1 cellular context compared by ENCODE assay signal in the genomic region with DNA sequence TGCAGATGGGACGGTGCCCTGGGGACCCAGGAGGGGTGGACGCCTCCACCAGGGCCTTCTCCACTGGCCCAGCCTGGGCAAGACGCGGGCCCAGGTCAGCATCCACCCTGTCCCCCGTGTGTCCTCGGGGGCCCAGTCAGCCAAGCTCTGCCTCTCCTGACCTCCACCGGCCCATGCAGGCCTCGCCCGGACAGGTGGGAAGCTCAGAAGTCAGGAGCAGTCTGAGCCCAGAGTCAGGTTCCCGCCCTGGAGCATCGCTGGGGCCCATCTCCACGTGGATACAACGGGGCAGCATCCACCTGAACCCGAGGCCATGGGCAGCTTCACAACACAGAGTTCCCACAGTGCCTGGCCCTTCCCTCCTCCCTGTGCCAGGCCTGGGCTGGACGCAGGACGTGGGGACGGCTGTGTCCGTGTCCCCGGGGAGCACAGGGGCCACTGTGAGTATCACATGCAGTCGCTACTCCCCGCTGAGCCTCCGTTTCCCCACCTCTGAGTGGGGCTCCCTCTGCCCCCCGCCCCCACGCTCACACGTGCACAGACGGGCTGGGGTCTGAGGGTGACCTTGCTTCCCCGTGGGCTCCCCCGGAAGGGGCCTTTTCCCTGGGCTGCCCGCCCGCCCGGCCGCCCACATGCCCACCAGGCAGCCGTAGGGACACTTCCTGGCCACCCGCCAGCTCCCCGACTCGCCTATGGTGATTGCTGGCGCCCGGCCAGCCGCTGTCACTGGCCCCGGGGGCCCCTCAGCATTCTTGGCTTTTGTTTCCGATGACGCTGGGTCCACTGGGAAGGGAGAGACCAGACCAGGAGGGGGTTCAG.
TF ChIP-seq lines count a peak whose summit lies in the region.

No MANE protein-coding gene starts in this region.

TF ChIP-seq in HEK293, 187 proteins besides CTCF, POLR2A, EP300 and RAD21 (continued from another document and continues in another):
- TF ChIP-seq, protein P1, sequence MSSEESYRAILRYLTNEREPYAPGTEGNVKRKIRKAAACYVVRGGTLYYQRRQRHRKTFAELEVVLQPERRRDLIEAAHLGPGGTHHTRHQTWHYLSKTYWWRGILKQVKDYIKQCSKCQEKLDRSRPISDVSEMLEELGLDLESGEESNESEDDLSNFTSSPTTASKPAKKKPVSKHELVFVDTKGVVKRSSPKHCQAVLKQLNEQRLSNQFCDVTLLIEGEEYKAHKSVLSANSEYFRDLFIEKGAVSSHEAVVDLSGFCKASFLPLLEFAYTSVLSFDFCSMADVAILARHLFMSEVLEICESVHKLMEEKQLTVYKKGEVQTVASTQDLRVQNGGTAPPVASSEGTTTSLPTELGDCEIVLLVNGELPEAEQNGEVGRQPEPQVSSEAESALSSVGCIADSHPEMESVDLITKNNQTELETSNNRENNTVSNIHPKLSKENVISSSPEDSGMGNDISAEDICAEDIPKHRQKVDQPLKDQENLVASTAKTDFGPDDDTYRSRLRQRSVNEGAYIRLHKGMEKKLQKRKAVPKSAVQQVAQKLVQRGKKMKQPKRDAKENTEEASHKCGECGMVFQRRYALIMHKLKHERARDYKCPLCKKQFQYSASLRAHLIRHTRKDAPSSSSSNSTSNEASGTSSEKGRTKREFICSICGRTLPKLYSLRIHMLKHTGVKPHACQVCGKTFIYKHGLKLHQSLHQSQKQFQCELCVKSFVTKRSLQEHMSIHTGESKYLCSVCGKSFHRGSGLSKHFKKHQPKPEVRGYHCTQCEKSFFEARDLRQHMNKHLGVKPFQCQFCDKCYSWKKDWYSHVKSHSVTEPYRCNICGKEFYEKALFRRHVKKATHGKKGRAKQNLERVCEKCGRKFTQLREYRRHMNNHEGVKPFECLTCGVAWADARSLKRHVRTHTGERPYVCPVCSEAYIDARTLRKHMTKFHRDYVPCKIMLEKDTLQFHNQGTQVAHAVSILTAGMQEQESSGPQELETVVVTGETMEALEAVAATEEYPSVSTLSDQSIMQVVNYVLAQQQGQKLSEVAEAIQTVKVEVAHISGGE (tag by site-specific recombination; conservative IDR thresholded peaks at IDR 0.05; ENCODE audit: low read depth): no peak
- TF ChIP-seq, protein P2, sequence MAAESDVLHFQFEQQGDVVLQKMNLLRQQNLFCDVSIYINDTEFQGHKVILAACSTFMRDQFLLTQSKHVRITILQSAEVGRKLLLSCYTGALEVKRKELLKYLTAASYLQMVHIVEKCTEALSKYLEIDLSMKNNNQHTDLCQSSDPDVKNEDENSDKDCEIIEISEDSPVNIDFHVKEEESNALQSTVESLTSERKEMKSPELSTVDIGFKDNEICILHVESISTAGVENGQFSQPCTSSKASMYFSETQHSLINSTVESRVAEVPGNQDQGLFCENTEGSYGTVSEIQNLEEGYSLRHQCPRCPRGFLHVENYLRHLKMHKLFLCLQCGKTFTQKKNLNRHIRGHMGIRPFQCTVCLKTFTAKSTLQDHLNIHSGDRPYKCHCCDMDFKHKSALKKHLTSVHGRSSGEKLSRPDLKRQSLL (tag by site-specific recombination; IDR thresholded peaks at IDR 0.05): no peak
- TF ChIP-seq ZSCAN16 (tag by site-specific recombination; IDR thresholded peaks at IDR 0.05): no peak
- no peak for TF ChIP-seq ZNF133 (tag by site-specific recombination; IDR thresholded peaks at IDR 0.05)
- TF ChIP-seq ZNF596 (tag by site-specific recombination; IDR thresholded peaks at IDR 0.05): no peak
- no peak for TF ChIP-seq ZNF10 (tag by site-specific recombination; IDR thresholded peaks at IDR 0.05)
- TF ChIP-seq ZNF211 (tag by site-specific recombination; IDR thresholded peaks at IDR 0.05; ENCODE audit: low read depth): no peak
- TF ChIP-seq, protein P3, sequence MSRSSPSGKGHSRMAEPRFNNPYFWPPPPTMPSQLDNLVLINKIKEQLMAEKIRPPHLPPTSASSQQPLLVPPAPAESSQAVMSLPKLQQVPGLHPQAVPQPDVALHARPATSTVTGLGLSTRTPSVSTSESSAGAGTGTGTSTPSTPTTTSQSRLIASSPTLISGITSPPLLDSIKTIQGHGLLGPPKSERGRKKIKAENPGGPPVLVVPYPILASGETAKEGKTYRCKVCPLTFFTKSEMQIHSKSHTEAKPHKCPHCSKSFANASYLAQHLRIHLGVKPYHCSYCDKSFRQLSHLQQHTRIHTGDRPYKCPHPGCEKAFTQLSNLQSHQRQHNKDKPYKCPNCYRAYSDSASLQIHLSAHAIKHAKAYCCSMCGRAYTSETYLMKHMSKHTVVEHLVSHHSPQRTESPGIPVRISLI (tag by site-specific recombination; IDR thresholded peaks at IDR 0.05): no peak
- TF ChIP-seq ZIC2 (tag by site-specific recombination; IDR thresholded peaks at IDR 0.05): peak; percentile 98
- peak; percentile 60; the same call in 1 of the 2 replicates for TF ChIP-seq ZBTB17 (tag by site-specific recombination; IDR thresholded peaks at IDR 0.05)
- TF ChIP-seq ZBTB8A (tag by site-specific recombination; IDR thresholded peaks at IDR 0.05): peak; percentile 99
- TF ChIP-seq SP2 (tag by site-specific recombination; IDR thresholded peaks at IDR 0.05): peak; percentile 20; the same call in 1 of the 2 replicates
- no peak for TF ChIP-seq ZNF274 (IDR thresholded peaks at IDR 0.05; ENCODE audit: low read length)
- TF ChIP-seq ZNF274 (tag by site-specific recombination; IDR thresholded peaks at IDR 0.05; ENCODE audit: borderline replicate concordance): no peak
- TF ChIP-seq ZNF248 (tag by site-specific recombination; IDR thresholded peaks at IDR 0.05): no peak
- 0 out of 2 replicates have a peak, but pooled peaks have one; percentile 17 for TF ChIP-seq ZNF677 (tag by site-specific recombination; IDR thresholded peaks at IDR 0.05)
- TF ChIP-seq, protein P4, sequence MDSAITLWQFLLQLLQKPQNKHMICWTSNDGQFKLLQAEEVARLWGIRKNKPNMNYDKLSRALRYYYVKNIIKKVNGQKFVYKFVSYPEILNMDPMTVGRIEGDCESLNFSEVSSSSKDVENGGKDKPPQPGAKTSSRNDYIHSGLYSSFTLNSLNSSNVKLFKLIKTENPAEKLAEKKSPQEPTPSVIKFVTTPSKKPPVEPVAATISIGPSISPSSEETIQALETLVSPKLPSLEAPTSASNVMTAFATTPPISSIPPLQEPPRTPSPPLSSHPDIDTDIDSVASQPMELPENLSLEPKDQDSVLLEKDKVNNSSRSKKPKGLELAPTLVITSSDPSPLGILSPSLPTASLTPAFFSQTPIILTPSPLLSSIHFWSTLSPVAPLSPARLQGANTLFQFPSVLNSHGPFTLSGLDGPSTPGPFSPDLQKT (IDR thresholded peaks at IDR 0.05; ENCODE audit: borderline replicate concordance, low read depth, low read length): no peak
- TF ChIP-seq ZNF76 (tag by site-specific recombination; IDR thresholded peaks at IDR 0.05; ENCODE audit: borderline replicate concordance, low read depth): no peak
- no peak for TF ChIP-seq ZNF174 (tag by site-specific recombination; IDR thresholded peaks at IDR 0.05)
- no peak for TF ChIP-seq ZNF701 (tag by site-specific recombination; IDR thresholded peaks at IDR 0.05)
- no peak for TF ChIP-seq ZNF302 (tag by site-specific recombination; IDR thresholded peaks at IDR 0.05; ENCODE audit: low read depth)
- TF ChIP-seq, protein P5, sequence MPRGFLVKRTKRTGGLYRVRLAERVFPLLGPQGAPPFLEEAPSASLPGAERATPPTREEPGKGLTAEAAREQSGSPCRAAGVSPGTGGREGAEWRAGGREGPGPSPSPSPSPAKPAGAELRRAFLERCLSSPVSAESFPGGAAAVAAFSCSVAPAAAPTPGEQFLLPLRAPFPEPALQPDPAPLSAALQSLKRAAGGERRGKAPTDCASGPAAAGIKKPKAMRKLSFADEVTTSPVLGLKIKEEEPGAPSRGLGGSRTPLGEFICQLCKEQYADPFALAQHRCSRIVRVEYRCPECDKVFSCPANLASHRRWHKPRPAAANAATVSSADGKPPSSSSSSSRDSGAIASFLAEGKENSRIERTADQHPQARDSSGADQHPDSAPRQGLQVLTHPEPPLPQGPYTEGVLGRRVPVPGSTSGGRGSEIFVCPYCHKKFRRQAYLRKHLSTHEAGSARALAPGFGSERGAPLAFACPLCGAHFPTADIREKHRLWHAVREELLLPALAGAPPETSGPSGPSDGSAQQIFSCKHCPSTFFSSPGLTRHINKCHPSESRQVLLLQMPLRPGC (tag by site-specific recombination; IDR thresholded peaks at IDR 0.05): no peak
- 0 out of 2 replicates have a peak, but pooled peaks have one; percentile 14 for TF ChIP-seq FEZF1 (tag by site-specific recombination; IDR thresholded peaks at IDR 0.05)
- TF ChIP-seq ZNF843 (tag by site-specific recombination; IDR thresholded peaks at IDR 0.05): no peak
- no peak for TF ChIP-seq SCRT1 (tag by site-specific recombination; IDR thresholded peaks at IDR 0.05; ENCODE audit: borderline replicate concordance)
- TF ChIP-seq, protein P6, sequence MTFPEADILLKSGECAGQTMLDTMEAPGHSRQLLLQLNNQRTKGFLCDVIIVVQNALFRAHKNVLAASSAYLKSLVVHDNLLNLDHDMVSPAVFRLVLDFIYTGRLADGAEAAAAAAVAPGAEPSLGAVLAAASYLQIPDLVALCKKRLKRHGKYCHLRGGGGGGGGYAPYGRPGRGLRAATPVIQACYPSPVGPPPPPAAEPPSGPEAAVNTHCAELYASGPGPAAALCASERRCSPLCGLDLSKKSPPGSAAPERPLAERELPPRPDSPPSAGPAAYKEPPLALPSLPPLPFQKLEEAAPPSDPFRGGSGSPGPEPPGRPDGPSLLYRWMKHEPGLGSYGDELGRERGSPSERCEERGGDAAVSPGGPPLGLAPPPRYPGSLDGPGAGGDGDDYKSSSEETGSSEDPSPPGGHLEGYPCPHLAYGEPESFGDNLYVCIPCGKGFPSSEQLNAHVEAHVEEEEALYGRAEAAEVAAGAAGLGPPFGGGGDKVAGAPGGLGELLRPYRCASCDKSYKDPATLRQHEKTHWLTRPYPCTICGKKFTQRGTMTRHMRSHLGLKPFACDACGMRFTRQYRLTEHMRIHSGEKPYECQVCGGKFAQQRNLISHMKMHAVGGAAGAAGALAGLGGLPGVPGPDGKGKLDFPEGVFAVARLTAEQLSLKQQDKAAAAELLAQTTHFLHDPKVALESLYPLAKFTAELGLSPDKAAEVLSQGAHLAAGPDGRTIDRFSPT (tag by site-specific recombination; IDR thresholded peaks at IDR 0.05): peak; percentile 84
- TF ChIP-seq, protein P7, sequence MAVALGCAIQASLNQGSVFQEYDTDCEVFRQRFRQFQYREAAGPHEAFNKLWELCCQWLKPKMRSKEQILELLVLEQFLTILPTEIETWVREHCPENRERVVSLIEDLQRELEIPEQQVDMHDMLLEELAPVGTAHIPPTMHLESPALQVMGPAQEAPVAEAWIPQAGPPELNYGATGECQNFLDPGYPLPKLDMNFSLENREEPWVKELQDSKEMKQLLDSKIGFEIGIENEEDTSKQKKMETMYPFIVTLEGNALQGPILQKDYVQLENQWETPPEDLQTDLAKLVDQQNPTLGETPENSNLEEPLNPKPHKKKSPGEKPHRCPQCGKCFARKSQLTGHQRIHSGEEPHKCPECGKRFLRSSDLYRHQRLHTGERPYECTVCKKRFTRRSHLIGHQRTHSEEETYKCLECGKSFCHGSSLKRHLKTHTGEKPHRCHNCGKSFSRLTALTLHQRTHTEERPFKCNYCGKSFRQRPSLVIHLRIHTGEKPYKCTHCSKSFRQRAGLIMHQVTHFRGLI (tag by site-specific recombination; IDR thresholded peaks at IDR 0.05): 0 out of 2 replicates have a peak, but pooled peaks have one; percentile 38
- TF ChIP-seq ZNF473 (tag by site-specific recombination; IDR thresholded peaks at IDR 0.05): no peak
- TF ChIP-seq SALL2 (tag by site-specific recombination; IDR thresholded peaks at IDR 0.05; ENCODE audit: borderline replicate concordance): no peak
- no peak for TF ChIP-seq ZNF621 (tag by site-specific recombination; IDR thresholded peaks at IDR 0.05)
- no peak for TF ChIP-seq RBAK (tag by site-specific recombination; IDR thresholded peaks at IDR 0.05)
- TF ChIP-seq GFI1B (tag by site-specific recombination; IDR thresholded peaks at IDR 0.05): no peak
- TF ChIP-seq KLF9 (tag by site-specific recombination; IDR thresholded peaks at IDR 0.05; ENCODE audit: low read depth): peak; percentile 58
- TF ChIP-seq, protein P8, sequence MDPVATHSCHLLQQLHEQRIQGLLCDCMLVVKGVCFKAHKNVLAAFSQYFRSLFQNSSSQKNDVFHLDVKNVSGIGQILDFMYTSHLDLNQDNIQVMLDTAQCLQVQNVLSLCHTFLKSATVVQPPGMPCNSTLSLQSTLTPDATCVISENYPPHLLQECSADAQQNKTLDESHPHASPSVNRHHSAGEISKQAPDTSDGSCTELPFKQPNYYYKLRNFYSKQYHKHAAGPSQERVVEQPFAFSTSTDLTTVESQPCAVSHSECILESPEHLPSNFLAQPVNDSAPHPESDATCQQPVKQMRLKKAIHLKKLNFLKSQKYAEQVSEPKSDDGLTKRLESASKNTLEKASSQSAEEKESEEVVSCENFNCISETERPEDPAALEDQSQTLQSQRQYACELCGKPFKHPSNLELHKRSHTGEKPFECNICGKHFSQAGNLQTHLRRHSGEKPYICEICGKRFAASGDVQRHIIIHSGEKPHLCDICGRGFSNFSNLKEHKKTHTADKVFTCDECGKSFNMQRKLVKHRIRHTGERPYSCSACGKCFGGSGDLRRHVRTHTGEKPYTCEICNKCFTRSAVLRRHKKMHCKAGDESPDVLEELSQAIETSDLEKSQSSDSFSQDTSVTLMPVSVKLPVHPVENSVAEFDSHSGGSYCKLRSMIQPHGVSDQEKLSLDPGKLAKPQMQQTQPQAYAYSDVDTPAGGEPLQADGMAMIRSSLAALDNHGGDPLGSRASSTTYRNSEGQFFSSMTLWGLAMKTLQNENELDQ (tag by site-specific recombination; IDR thresholded peaks at IDR 0.05; ENCODE audit: low read depth): no peak
- TF ChIP-seq, protein P9, sequence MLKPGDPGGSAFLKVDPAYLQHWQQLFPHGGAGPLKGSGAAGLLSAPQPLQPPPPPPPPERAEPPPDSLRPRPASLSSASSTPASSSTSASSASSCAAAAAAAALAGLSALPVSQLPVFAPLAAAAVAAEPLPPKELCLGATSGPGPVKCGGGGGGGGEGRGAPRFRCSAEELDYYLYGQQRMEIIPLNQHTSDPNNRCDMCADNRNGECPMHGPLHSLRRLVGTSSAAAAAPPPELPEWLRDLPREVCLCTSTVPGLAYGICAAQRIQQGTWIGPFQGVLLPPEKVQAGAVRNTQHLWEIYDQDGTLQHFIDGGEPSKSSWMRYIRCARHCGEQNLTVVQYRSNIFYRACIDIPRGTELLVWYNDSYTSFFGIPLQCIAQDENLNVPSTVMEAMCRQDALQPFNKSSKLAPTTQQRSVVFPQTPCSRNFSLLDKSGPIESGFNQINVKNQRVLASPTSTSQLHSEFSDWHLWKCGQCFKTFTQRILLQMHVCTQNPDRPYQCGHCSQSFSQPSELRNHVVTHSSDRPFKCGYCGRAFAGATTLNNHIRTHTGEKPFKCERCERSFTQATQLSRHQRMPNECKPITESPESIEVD (tag by site-specific recombination; IDR thresholded peaks at IDR 0.05): 0 out of 2 replicates have a peak, but pooled peaks have one; percentile 11
- peak; percentile 93 for TF ChIP-seq ZNF423 (tag by site-specific recombination; IDR thresholded peaks at IDR 0.05)
- TF ChIP-seq SP3 (tag by site-specific recombination; IDR thresholded peaks at IDR 0.05): no peak
- TF ChIP-seq YY2 (tag by site-specific recombination; IDR thresholded peaks at IDR 0.05): no peak
- no peak for TF ChIP-seq ZNF37A (tag by site-specific recombination; IDR thresholded peaks at IDR 0.05)
- TF ChIP-seq, protein P10, sequence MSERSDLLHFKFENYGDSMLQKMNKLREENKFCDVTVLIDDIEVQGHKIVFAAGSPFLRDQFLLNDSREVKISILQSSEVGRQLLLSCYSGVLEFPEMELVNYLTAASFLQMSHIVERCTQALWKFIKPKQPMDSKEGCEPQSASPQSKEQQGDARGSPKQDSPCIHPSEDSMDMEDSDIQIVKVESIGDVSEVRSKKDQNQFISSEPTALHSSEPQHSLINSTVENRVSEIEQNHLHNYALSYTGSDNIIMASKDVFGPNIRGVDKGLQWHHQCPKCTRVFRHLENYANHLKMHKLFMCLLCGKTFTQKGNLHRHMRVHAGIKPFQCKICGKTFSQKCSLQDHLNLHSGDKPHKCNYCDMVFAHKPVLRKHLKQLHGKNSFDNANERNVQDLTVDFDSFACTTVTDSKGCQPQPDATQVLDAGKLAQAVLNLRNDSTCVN (tag by site-specific recombination; optimal IDR thresholded peaks at IDR 0.05): no peak
- no peak for TF ChIP-seq ZNF830 (tag by site-specific recombination; IDR thresholded peaks at IDR 0.05; ENCODE audit: low read depth)
